In the genomic region with DNA sequence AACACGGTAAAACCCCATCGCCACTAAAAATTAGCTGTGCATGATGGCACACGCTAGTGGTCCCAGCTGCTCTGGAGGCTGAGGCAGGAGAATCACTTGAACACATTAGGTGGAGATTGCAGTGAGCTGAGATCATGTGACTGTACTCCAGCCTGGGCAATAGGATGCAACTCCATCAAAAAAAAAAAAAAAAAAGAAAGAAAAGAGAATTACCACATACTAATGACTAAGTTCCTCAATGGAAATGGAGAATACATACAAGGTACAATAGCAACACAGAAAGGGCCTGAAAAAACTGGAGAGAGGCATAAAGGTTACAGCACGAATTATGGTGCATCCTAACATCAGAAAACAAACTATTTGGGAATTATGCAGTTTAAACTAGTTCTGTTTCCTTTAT, we compare ENCODE assay signal across 10 cellular contexts.
"Had no signal": no experiment of that assay in that cellular context is flagged by ENCODE, and none has a peak within 500 bp of the region (broad histone marks: within the 10 kb centered on the region; RNA-seq: fewer than 3 reads in every experiment).

No MANE protein-coding gene starts in this region.

- H3K4me1 ChIP-seq: gastrocnemius medialis had no signal

- ATAC-seq: gastrocnemius medialis; left lobe of liver; naive thymus-derived CD4-positive, alpha-beta T cell; sciatic nerve had no signal

- DNase-seq: erythroblast; gastrocnemius medialis; heart right ventricle; islet precursor cell; naive thymus-derived CD4-positive, alpha-beta T cell; nephron progenitor cell; stimulated activated naive CD4-positive, alpha-beta T cell; trophoblast cell had no signal

- H3K9me3 ChIP-seq: gastrocnemius medialis had no signal

- H3K27ac ChIP-seq: gastrocnemius medialis had no signal

- H3K27me3 ChIP-seq: gastrocnemius medialis, heart right ventricle had no signal

- H3K4me3 ChIP-seq: gastrocnemius medialis, heart right ventricle had no signal

- H3K36me3 ChIP-seq: gastrocnemius medialis, heart right ventricle had no signal
